8 cellular contexts compared by ENCODE assay signal in the genomic region with DNA sequence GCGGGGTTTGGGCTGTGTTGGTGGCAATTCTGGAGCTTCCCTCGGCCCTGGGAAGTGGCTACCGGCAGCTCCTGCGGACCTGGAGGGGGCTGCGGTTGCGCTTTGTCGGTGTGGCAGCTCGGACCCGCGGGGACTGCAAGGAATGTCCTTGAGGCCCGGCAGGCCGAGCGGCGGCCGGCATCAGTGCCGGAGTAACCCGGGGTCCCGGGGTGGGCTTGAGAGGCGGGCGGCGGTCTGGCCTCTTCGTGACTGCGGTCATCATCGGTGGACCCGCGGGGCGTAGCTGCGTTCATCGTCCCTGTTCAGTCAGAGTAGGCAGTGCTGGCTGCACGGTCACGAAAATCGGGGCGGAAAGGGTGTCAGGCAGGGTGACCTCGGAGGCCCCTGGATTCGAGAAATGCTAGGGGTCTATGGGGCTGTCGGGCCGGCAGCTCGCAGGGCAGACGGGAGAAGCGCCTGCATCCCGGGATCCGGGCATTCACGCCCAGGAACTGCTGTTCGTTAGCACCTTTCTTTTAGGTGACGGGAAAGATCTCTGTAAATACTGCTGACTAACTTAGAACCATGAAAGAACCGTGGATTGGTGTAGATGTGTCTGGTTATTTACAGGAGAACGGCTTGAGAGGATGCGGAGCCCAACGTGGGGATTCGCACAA. TPM values are rescaled to one million over a fixed set of nuclear protein-coding genes. Genes with fewer than 3 reads are reported as not detected.
DNase-seq lines count a peak whose midpoint lies in the region; ATAC-seq, FAIRE-seq and TF ChIP-seq lines count a peak whose summit lies in the region.

No MANE protein-coding gene starts in this region.

- H3K9me2 ChIP-seq in GM23338 (ENCODE audit: insufficient read depth): no peaks in the 10 kb centered on the region

- peaks cover 44% of the 10 kb centered on the region for H4K20me1 ChIP-seq in GM23338 (replicated peaks; ENCODE audit: insufficient read depth)

- no peak overlapping the region for H2AFZ ChIP-seq in GM23338

- no peaks in the 10 kb centered on the region for H3K27me3 Mint-ChIP-seq in CD8-positive, alpha-beta T cell (ENCODE audit: low read depth)
- peaks cover 4% of the 10 kb centered on the region for H3K27me3 Mint-ChIP-seq in GM23338 (ENCODE audit: insufficient read depth, low read depth, poor library complexity)

- H3K4me1 Mint-ChIP-seq in CD8-positive, alpha-beta T cell (ENCODE audit: low read depth): peaks cover 40% of the 10 kb centered on the region
- H3K4me1 Mint-ChIP-seq in GM23338: peaks cover 21% of the 10 kb centered on the region

- H3K4me2 ChIP-seq in GM23338: peak overlapping the region; percentile 95

- intact Hi-C loops in CD8-positive, alpha-beta T cell (cut with DNase I, micrococcal nuclease): loop anchor here (1.0 to 10.0 kb wide), 12 partner anchors 101 to 1773 kb away; a partner anchor contains a TSS
- intact Hi-C loops in left colon (cut with DNase I, micrococcal nuclease): loop anchor here in 1 of 2 donors (5.0 kb wide), 1 partner anchor 95 kb away; no protein-coding TSS in a partner anchor

- H3K36me3 ChIP-seq in CD8-positive, alpha-beta T cell (ENCODE audit: insufficient read depth, low read length): no peaks in the 10 kb centered on the region
- peaks cover 1% of the 10 kb centered on the region; the same call in 1 of the 2 replicates for H3K36me3 ChIP-seq in GM23338 (ENCODE audit: insufficient read depth)

- no peak for TF ChIP-seq CTCF in CD8-positive, alpha-beta T cell (IDR thresholded peaks at IDR 0.05)
- TF ChIP-seq CTCF in GM23338 (conservative IDR thresholded peaks at IDR 0.05; ENCODE audit: low read depth in 2 of 2) (no peak), RWPE1 (conservative IDR thresholded peaks at IDR 0.05; ENCODE audit: low read depth) (no peak), D721Med (IDR thresholded peaks at IDR 0.05; ENCODE audit: insufficient read depth, missing control alignments) (no peak)

- CTCF ChIA-PET in CD8-positive, alpha-beta T cell (lab: Charles Lee): interaction anchor here (0.8 to 1.6 kb wide), 4 partner anchors 9 to 344 kb away, joined by 3 to 5 read pairs (median 3); no protein-coding TSS in a partner anchor
- CTCF ChIA-PET in RWPE1 (lab: Yijun Ruan, JAX): interaction anchor here (0.6 to 1.3 kb wide), 6 partner anchors 19 to 413 kb away, joined by 3 to 7 read pairs (median 3); a partner anchor contains a TSS

- H3K79me2 ChIP-seq in GM23338 (replicated peaks; ENCODE audit: insufficient read depth): peaks cover 54% of the 10 kb centered on the region

- peaks cover 7% of the 10 kb centered on the region for H3K36me3 Mint-ChIP-seq in CD8-positive, alpha-beta T cell
- H3K36me3 Mint-ChIP-seq in GM23338 (ENCODE audit: low read depth): peaks cover 28% of the 10 kb centered on the region

- no peaks in the 10 kb centered on the region for H3K9me3 ChIP-seq in CD8-positive, alpha-beta T cell (ENCODE audit: low read length)

- no peaks in the 10 kb centered on the region for H3K9me3 Mint-ChIP-seq in CD8-positive, alpha-beta T cell
- H3K9me3 Mint-ChIP-seq in GM23338: peaks cover 10% of the 10 kb centered on the region; the same call in 2 of the 3 replicates

- H3K27ac Mint-ChIP-seq in CD8-positive, alpha-beta T cell: no peak overlapping the region
- H3K27ac Mint-ChIP-seq in GM23338: no peak overlapping the region

- POLR2A ChIA-PET in CD8-positive, alpha-beta T cell (lab: Charles Lee): interaction anchor here (0.6 to 2.0 kb wide), 10 partner anchors 11 to 657 kb away, joined by 3 to 17 read pairs (median 4); a partner anchor contains a TSS
- POLR2A ChIA-PET in RWPE1 (lab: Yijun Ruan, JAX; ENCODE audit: low non-redundant PET): interaction anchor here (0.7 to 0.9 kb wide), 4 partner anchors 14 to 56 kb away, joined by 3 to 7 read pairs (median 4); no protein-coding TSS in a partner anchor

- H3K4me1 ChIP-seq in CD8-positive, alpha-beta T cell (ENCODE audit: insufficient read depth, low read length): peaks cover 18% of the 10 kb centered on the region
- peaks cover 9% of the 10 kb centered on the region; the same call in 1 of the 2 replicates for H3K4me1 ChIP-seq in GM23338 (ENCODE audit: insufficient read depth)

- no peak for FAIRE-seq in D721Med (lab: Jason Lieb, UNC)

- peak overlapping the region; percentile 72 for H3K4me3 ChIP-seq in CD8-positive, alpha-beta T cell (ENCODE audit: low read depth, low read length)
- H3K4me3 ChIP-seq in GM23338: peak overlapping the region; percentile 94

- ATAC-seq in CD8-positive, alpha-beta T cell: no peak
- ATAC-seq in GM23338 (peak; percentile 0; the same call in 2 of the 3 replicates), left colon (peak; percentile 17)

- DNase-seq in CD8-positive, alpha-beta T cell: peak in 3 of 7 experiments; percentile 12 to 32 (median 20)
- DNase-seq in GM23338 (ENCODE audit: low spot score) (no peak), RWPE1 (ENCODE audit: low spot score) (no peak), caudate nucleus (lab: John Stamatoyannopoulos, UW) (peak in 30 of 61 donors; percentile 8 to 62 (median 46)), left colon (peak in 1 of 2 donors; percentile 42), NCI-H1436 (lab: John Stamatoyannopoulos, UW) (no peak), D721Med (ENCODE audit: insufficient read length, low spot score) (no peak)
- DNase-seq in stimulated activated CD4-positive, alpha-beta T cell treated with anti-CD3 and anti-CD28 coated beads, TNF-alpha, amount 100 ng/mL, for 4 hours (ENCODE audit: low read depth in 3 of 3): peak in 2 of 3 experiments; percentile 5 to 28

- no peaks in the 10 kb centered on the region for H3K27me3 ChIP-seq in CD8-positive, alpha-beta T cell (ENCODE audit: insufficient read depth, low read length)
- no peaks in the 10 kb centered on the region for H3K27me3 ChIP-seq in GM23338 (ENCODE audit: insufficient read depth)

- H3K27ac ChIP-seq in CD8-positive, alpha-beta T cell (ENCODE audit: low read depth, low read length): peak overlapping the region; percentile 87
- no peak overlapping the region for H3K27ac ChIP-seq in GM23338 (ENCODE audit: low read depth)
- peak overlapping the region; percentile 95 for H3K27ac ChIP-seq in RWPE1
- peak overlapping the region; percentile 73 for H3K27ac ChIP-seq in caudate nucleus (ENCODE audit: low read depth, low read length)

- no peaks in the 10 kb centered on the region for H3F3A ChIP-seq in GM23338 (replicated peaks; ENCODE audit: low read depth)

- H3K4me3 Mint-ChIP-seq in CD8-positive, alpha-beta T cell: no peak overlapping the region
- H3K4me3 Mint-ChIP-seq in GM23338: no peak overlapping the region

TF ChIP-seq in GM23338, 12 proteins besides CTCF, POLR2A, EP300 and RAD21:
- no peak for TF ChIP-seq NANOG (IDR thresholded peaks at IDR 0.05; ENCODE audit: borderline replicate concordance)
- no peak for TF ChIP-seq POLR2AphosphoS5 (IDR thresholded peaks at IDR 0.05; ENCODE audit: low read depth)
- no peak for TF ChIP-seq CREB1 (CRISPR knock-in tag; IDR thresholded peaks at IDR 0.05; ENCODE audit: low read depth)
- TF ChIP-seq EZH2phosphoT487 (IDR thresholded peaks at IDR 0.05; ENCODE audit: unreplicated experiment): no peak

RNA-seq across cellular contexts. Expression of a gene that starts 0.5 kb away (rescaled TPM):
- 10 to 100 TPM; 72.8 to 73.3 TPM for total RNA-seq in CD8-positive, alpha-beta T cell
- 331 and 381 TPM in 2 replicates for total RNA-seq in GM23338 (2014; rRNA removed; shearing (Covaris generic))
- polyA plus RNA-seq in GM23338 (2016; fragmentation: Nextera tagmentation; extraction: Ambion mirVana): 60.6 and 72.2 TPM in 2 replicates
- total RNA-seq in left colon: 100 to 1,000 TPM; 182 to 293 TPM

Comparison
In these comparisons a context has a peak if more than half of its experiments do, and no peak if none do; other contexts are left out.
1. DNase-seq: peak in stimulated activated CD4-positive, alpha-beta T cell treated with anti-CD3 and anti-CD28 coated beads, TNF-alpha, amount 100 ng/mL, for 4 hours (2 of 3); none in GM23338 (single experiment), RWPE1 (single experiment), NCI-H1436 (single experiment) and D721Med (single experiment).